1 cellular context compared by ENCODE assay signal in genomic region chr13:40665061-40665753, GRCh38.
TF ChIP-seq lines count a peak whose summit lies in the region.

No MANE protein-coding gene starts in this region.

TF ChIP-seq in IMR-90, 13 proteins besides CTCF, POLR2A, EP300 and RAD21:
- TF ChIP-seq RFX5 (IDR thresholded peaks at IDR 0.05; ENCODE audit: low read depth, low read length) = no peak
- no peak for TF ChIP-seq FOS (IDR thresholded peaks at IDR 0.05; ENCODE audit: low read depth, low read length)
- no peak for TF ChIP-seq MXI1 (IDR thresholded peaks at IDR 0.05; ENCODE audit: borderline replicate concordance, low read depth, low read length)
- TF ChIP-seq RCOR1 (IDR thresholded peaks at IDR 0.05; ENCODE audit: insufficient replicate concordance, low read length) = no peak
- TF ChIP-seq SMC3 (IDR thresholded peaks at IDR 0.05; ENCODE audit: low read depth, low read length) = no peak
- TF ChIP-seq ELK1 (IDR thresholded peaks at IDR 0.05; ENCODE audit: borderline replicate concordance, low read depth, low read length) = no peak
- TF ChIP-seq BHLHE40 (IDR thresholded peaks at IDR 0.05; ENCODE audit: low read depth, low read length) = no peak
- TF ChIP-seq CHD1 (IDR thresholded peaks at IDR 0.05; ENCODE audit: low read depth, low read length) = no peak
- TF ChIP-seq USF2 (IDR thresholded peaks at IDR 0.05; ENCODE audit: low read depth, low read length) = no peak
